ENCODE assay signal across 8 cellular contexts in genomic region chr1:245153645-245154428, GRCh38. TPM values are rescaled to one million over a fixed set of nuclear protein-coding genes. Genes with fewer than 3 reads are reported as not detected.
DNase-seq lines count a peak whose midpoint lies in the region; ATAC-seq and TF ChIP-seq lines count a peak whose summit lies in the region.

No MANE protein-coding gene starts in this region.

- no peaks in the 10 kb centered on the region for H3K36me3 Mint-ChIP-seq in activated CD4-positive, alpha-beta memory T cell treated with anti-CD3 and anti-CD28 coated beads for 36 hours

- H2AK5ac ChIP-seq in neuronal stem cell (ENCODE audit: low read depth, low read length) = no peak overlapping the region

- DNase-seq in D341Med (ENCODE audit: low spot score) = peak; percentile 68
- DNase-seq in HPDE6-E6E7 (ENCODE audit: extremely low spot score) = peak; percentile 8
- DNase-seq in activated CD4-positive, alpha-beta memory T cell treated with anti-CD3 and anti-CD28 coated beads for 36 hours = peak; percentile 20
- no peak for DNase-seq in fibroblast of pulmonary artery (ENCODE audit: low read depth)
- DNase-seq in neuronal stem cell (ENCODE audit: low spot score) = peak; percentile 26
- DNase-seq in NCI-H2029 treated with DMSO at 0.1 percent for 48 hours (lab: John Stamatoyannopoulos, UW) = no peak

- intact Hi-C loops in activated CD4-positive, alpha-beta memory T cell treated with anti-CD3 and anti-CD28 coated beads for 36 hours (cut with micrococcal nuclease) = loop anchor here (1.0 to 10.0 kb wide), 8 partner anchors 75 to 1601 kb away; no protein-coding TSS in a partner anchor

- H3K23ac ChIP-seq in neuronal stem cell (ENCODE audit: low read depth, low read length, poor library complexity) = no peak overlapping the region

- peak overlapping the region; percentile 69 for H2BK15ac ChIP-seq in neuronal stem cell (ENCODE audit: low read length)

- CTCF ChIA-PET in activated CD4-positive, alpha-beta memory T cell treated with anti-CD3 and anti-CD28 coated beads for 36 hours (lab: Charles Lee) = interaction anchor here (0.6 to 3.6 kb wide), 20 partner anchors 8 to 1571 kb away, joined by 3 to 29 read pairs (median 4); partner anchors contain the start of gene SCCPDH

- no peak overlapping the region for H2BK12ac ChIP-seq in neuronal stem cell (ENCODE audit: low read length)

- H3K4me2 ChIP-seq in neuronal stem cell (ENCODE audit: insufficient read depth, low read length, poor library complexity, severe bottlenecking) = peak overlapping the region; percentile 99

- peak overlapping the region; percentile 69 for H3K4me3 Mint-ChIP-seq in activated CD4-positive, alpha-beta memory T cell treated with anti-CD3 and anti-CD28 coated beads for 36 hours

- peak overlapping the region; percentile 97 for H2AFZ ChIP-seq in neuronal stem cell (ENCODE audit: low read length)

- no CpG with 5 or more reads among the region's 70 CpGs for WGBS in neuronal stem cell (ENCODE audit: extremely low coverage in 2 of 2, insufficient read length in 2 of 2, insufficient replicate concordance in 1 of 2), 2 donors

- H3K18ac ChIP-seq in neuronal stem cell (ENCODE audit: low read length) = peak overlapping the region; percentile 78

- H2BK120ac ChIP-seq in neuronal stem cell (ENCODE audit: low read depth, low read length) = no peak overlapping the region

- TF ChIP-seq CTCF in fibroblast of pulmonary artery (IDR thresholded peaks at IDR 0.05; ENCODE audit: low read length, missing control alignments) = no peak

- H3K27me3 Mint-ChIP-seq in activated CD4-positive, alpha-beta memory T cell treated with anti-CD3 and anti-CD28 coated beads for 36 hours = peaks cover 60% of the 10 kb centered on the region

- no peak overlapping the region for H3K27ac Mint-ChIP-seq in activated CD4-positive, alpha-beta memory T cell treated with anti-CD3 and anti-CD28 coated beads for 36 hours

- H3K79me1 ChIP-seq in neuronal stem cell (ENCODE audit: low read depth, low read length) = no peaks in the 10 kb centered on the region

- ATAC-seq in GM21529 (IDR thresholded peaks at IDR 0.05; ENCODE audit: unreplicated experiment) = no peak
- ATAC-seq in GM18867 (IDR thresholded peaks at IDR 0.05; ENCODE audit: unreplicated experiment) = no peak

- POLR2A ChIA-PET in activated CD4-positive, alpha-beta memory T cell treated with anti-CD3 and anti-CD28 coated beads for 36 hours (lab: Charles Lee) = no interaction called here

- peaks cover 22% of the 10 kb centered on the region for H3K4me1 Mint-ChIP-seq in activated CD4-positive, alpha-beta memory T cell treated with anti-CD3 and anti-CD28 coated beads for 36 hours (ENCODE audit: low read depth)

- peaks cover 4% of the 10 kb centered on the region for H3K9me3 Mint-ChIP-seq in activated CD4-positive, alpha-beta memory T cell treated with anti-CD3 and anti-CD28 coated beads for 36 hours

- peak overlapping the region; percentile 81 for H3K4me3 ChIP-seq in fibroblast of pulmonary artery (replicated peaks; ENCODE audit: low read depth, low read length)
- peak overlapping the region; percentile 58 to 82 for H3K4me3 ChIP-seq in neuronal stem cell (ENCODE audit: low read length in 2 of 2)

- H3K27ac ChIP-seq in neuronal stem cell (replicated peaks; ENCODE audit: low read length) = no peak overlapping the region

- peaks cover 0 to 18% of the 10 kb centered on the region in 2 donors for H3K36me3 ChIP-seq in neuronal stem cell (replicated peaks in 1 of 2; ENCODE audit: control insufficient read depth in 2 of 2, insufficient read depth in 2 of 2, low read length in 2 of 2)

- H4K8ac ChIP-seq in neuronal stem cell (ENCODE audit: low read depth, low read length) = no peak overlapping the region

- H3K9me3 ChIP-seq in neuronal stem cell (replicated peaks in 1 of 2; ENCODE audit: control insufficient read depth in 2 of 2, insufficient read depth in 1 of 2, low read depth in 1 of 2, low read length in 2 of 2) = peaks cover 0 to 20% of the 10 kb centered on the region in 2 donors

- peak overlapping the region; percentile 63 for H3K9ac ChIP-seq in neuronal stem cell (ENCODE audit: low read depth, low read length, poor library complexity)

- peaks cover 0 to 31% (median 3%) of the 10 kb centered on the region in 3 experiments for H3K27me3 ChIP-seq in neuronal stem cell (ENCODE audit: control insufficient read depth in 3 of 3, insufficient read depth in 3 of 3, low read depth in 1 of 3, low read length in 3 of 3)

- no peak overlapping the region for H2BK5ac ChIP-seq in neuronal stem cell (ENCODE audit: low read length)

- H4K91ac ChIP-seq in neuronal stem cell (ENCODE audit: low read depth, low read length, poor library complexity) = no peak overlapping the region

- H3K4ac ChIP-seq in neuronal stem cell (ENCODE audit: low read length) = no peak overlapping the region

- peaks cover 9 to 12% of the 10 kb centered on the region in 2 donors for H3K4me1 ChIP-seq in neuronal stem cell (ENCODE audit: control insufficient read depth in 2 of 2, insufficient read depth in 1 of 2, low read depth in 1 of 2, low read length in 2 of 2)

- no peak overlapping the region for H3K14ac ChIP-seq in neuronal stem cell (ENCODE audit: low read length)

RNA-seq across cellular contexts. Expression of gene KIF26B, which starts 0.9 kb away (rescaled TPM):
- total RNA-seq in activated CD4-positive, alpha-beta memory T cell treated with anti-CD3 and anti-CD28 coated beads for 36 hours = not detected
- polyA plus RNA-seq in neuronal stem cell (2013, experiment 1 of 2) = 0.33 TPM
- 0.26 TPM for polyA plus RNA-seq in neuronal stem cell (2013, experiment 2 of 2)

Comparison
In these comparisons a context has a peak if more than half of its experiments do, and no peak if none do; other contexts are left out.
1. DNase-seq: peak in D341Med (single experiment), HPDE6-E6E7 (single experiment), activated CD4-positive, alpha-beta memory T cell treated with anti-CD3 and anti-CD28 coated beads for 36 hours (single experiment) and neuronal stem cell (single experiment); none in fibroblast of pulmonary artery (single experiment) and NCI-H2029 treated with DMSO at 0.1 percent for 48 hours (single experiment).